Comparison of ENCODE assay signal across 8 cellular contexts in the genomic region with DNA sequence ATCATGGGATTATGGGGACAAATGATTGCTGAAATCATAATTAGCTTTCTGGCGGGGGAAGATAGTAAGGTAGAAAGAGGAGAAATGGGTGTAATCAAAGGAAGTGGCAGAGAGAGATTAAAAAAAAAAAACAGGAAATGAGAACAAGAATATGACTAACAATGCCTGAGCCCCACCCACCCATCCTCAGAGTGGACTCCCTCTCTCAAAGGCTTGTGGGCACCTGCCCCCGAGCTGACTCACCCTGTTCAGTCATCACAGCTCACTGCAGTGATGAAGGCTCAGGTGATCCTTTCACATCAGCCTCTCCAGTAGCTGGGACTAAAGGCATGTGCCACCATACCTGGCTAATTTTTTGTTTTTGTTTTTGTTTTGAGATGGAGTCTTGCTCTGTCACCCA.
DNase-seq lines count a peak whose midpoint lies in the region; ATAC-seq and TF ChIP-seq lines count a peak whose summit lies in the region.

No MANE protein-coding gene starts in this region.

- TF ChIP-seq CTCF in SU-DHL-6 (IDR thresholded peaks at IDR 0.05; ENCODE audit: insufficient read depth, low read length, poor library complexity, severe bottlenecking) = no peak

- H3K36me3 ChIP-seq in SU-DHL-6 (ENCODE audit: low read length) = no peaks in the 10 kb centered on the region; the same call in 1 of the 2 replicates

- no peaks in the 10 kb centered on the region for H3F3A ChIP-seq in SU-DHL-6 (ENCODE audit: insufficient read depth)

- ATAC-seq in GM19468 (IDR thresholded peaks at IDR 0.05; ENCODE audit: extremely low read depth, unreplicated experiment) (peak; percentile 61), HG03521 (IDR thresholded peaks at IDR 0.05; ENCODE audit: unreplicated experiment) (peak; percentile 95)

- no peaks in the 10 kb centered on the region for H4K20me1 ChIP-seq in SU-DHL-6 (ENCODE audit: low read depth, low read length)

- H3K27ac Mint-ChIP-seq in activated naive CD8-positive, alpha-beta T cell = peak overlapping the region; percentile 82

- H3K4me3 Mint-ChIP-seq in activated naive CD8-positive, alpha-beta T cell = peak overlapping the region; percentile 68

- H3K27ac ChIP-seq in SU-DHL-6 (ENCODE audit: low read depth, low read length) = 0 out of 2 replicates have a peak overlapping the region, but pooled peaks have one; percentile 26

- H3K27me3 Mint-ChIP-seq in activated naive CD8-positive, alpha-beta T cell = no peaks in the 10 kb centered on the region

- H3K9me3 ChIP-seq in SU-DHL-6 (ENCODE audit: insufficient read depth, low read length) = no peaks in the 10 kb centered on the region

- no peaks in the 10 kb centered on the region for H3K27me3 ChIP-seq in SU-DHL-6 (ENCODE audit: low read length)

- H3K4me1 Mint-ChIP-seq in activated naive CD8-positive, alpha-beta T cell (ENCODE audit: low read depth) = peaks cover 63% of the 10 kb centered on the region

- no peak overlapping the region for H3K4me3 ChIP-seq in SU-DHL-6 (ENCODE audit: insufficient read depth, low read length, poor library complexity, severe bottlenecking)

- H3K9ac ChIP-seq in SU-DHL-6 (ENCODE audit: low read length) = 0 out of 2 replicates have a peak overlapping the region, but pooled peaks have one; percentile 19

- H3K9me2 ChIP-seq in SU-DHL-6 (replicated peaks; ENCODE audit: insufficient read depth, low read length) = no peaks in the 10 kb centered on the region

- DNase-seq in COLO668 (lab: John Stamatoyannopoulos, UW; ENCODE audit: unreplicated experiment) (peak; percentile 93), islet precursor cell (peak; percentile 93), HuH-7.5 (ENCODE audit: low spot score) (no peak)
- peak; percentile 70 to 86 for DNase-seq in stimulated activated CD8-positive, alpha-beta memory T cell treated with anti-CD3 and anti-CD28 coated beads, Interleukin-4, amount 100 ng/mL, for 4 hours (ENCODE audit: low read depth in 2 of 2, low spot score in 1 of 2)

- peaks cover 9% of the 10 kb centered on the region for H3K36me3 Mint-ChIP-seq in activated naive CD8-positive, alpha-beta T cell

- H2AFZ ChIP-seq in SU-DHL-6 (ENCODE audit: low read depth, low read length, severe bottlenecking) = peak overlapping the region; percentile 56

- peak overlapping the region; percentile 37 for H3K4me2 ChIP-seq in SU-DHL-6 (ENCODE audit: low read depth, low read length, poor library complexity, severe bottlenecking)

- peaks cover 4% of the 10 kb centered on the region for H3K9me3 Mint-ChIP-seq in activated naive CD8-positive, alpha-beta T cell (ENCODE audit: low read depth)

- H3K79me2 ChIP-seq in SU-DHL-6 (ENCODE audit: insufficient read depth, low read length) = no peaks in the 10 kb centered on the region
